8 cellular contexts compared by ENCODE assay signal in genomic region chr14:74324945-74325361, GRCh38. TPM values are rescaled to one million over a fixed set of nuclear protein-coding genes. Genes with fewer than 3 reads are reported as not detected.
A peak's percentile ranks its signal among the peaks of the same experiment; 100 is the strongest.
DNase-seq lines count a peak whose midpoint lies in the region; ATAC-seq and TF ChIP-seq lines count a peak whose summit lies in the region.

No MANE protein-coding gene starts in this region.

- no peak overlapping the region for H3K4me3 Mint-ChIP-seq in MCF 10A (ENCODE audit: unreplicated experiment)

- no peak overlapping the region for H3K27ac ChIP-seq in heart left ventricle

- H3K36me3 Mint-ChIP-seq in MCF 10A (ENCODE audit: insufficient read depth, unreplicated experiment) = no peaks in the 10 kb centered on the region

- no peaks in the 10 kb centered on the region for H3K4me1 Mint-ChIP-seq in MCF 10A (ENCODE audit: insufficient read depth, unreplicated experiment)

- no peak overlapping the region for H3K4me3 ChIP-seq in heart left ventricle

- BruUV-seq in MCF 10A (replicated peaks; lab: Mats Ljungman, UMichigan) = no TSS peak

- H3K27me3 Mint-ChIP-seq in MCF 10A (ENCODE audit: insufficient read depth, unreplicated experiment) = peaks cover 37% of the 10 kb centered on the region

- TF ChIP-seq POLR2A in heart left ventricle (IDR thresholded peaks at IDR 0.05) = no peak

- no peaks in the 10 kb centered on the region for H3K9me3 Mint-ChIP-seq in MCF 10A (ENCODE audit: unreplicated experiment)

- peaks cover 0 to 7% (median 0%) of the 10 kb centered on the region in 9 donors for H3K27me3 ChIP-seq in heart left ventricle

- POLR2A ChIA-PET in MCF 10A (lab: Yijun Ruan, JAX) = interaction anchor here (1.2 kb wide), 1 partner anchor 168 kb away, joined by 3 read pairs; the partner anchor contains the start of genes ISCA2 and NPC2

- intact Hi-C loops in heart left ventricle (cut with DNase I) (no loop called here), Right ventricle myocardium inferior (cut with DNase I) (no loop called here), MCF 10A (cut with micrococcal nuclease) (loop anchor here (1.0 kb wide), 1 partner anchor 154 kb away; no protein-coding TSS in a partner anchor)

- WGBS in heart left ventricle, 4 donors = 64 to 72% (median 71%) methylated on average over 3 of the region's 3 CpGs

- ATAC-seq in heart left ventricle (no peak), Right ventricle myocardium inferior (no peak), GM18498 (IDR thresholded peaks at IDR 0.05; ENCODE audit: unreplicated experiment) (no peak), GM21526 (IDR thresholded peaks at IDR 0.05; ENCODE audit: low FRiP score, unreplicated experiment) (no peak)

- peak in 11 of 12 donors; percentile 27 to 67 (median 48) for TF ChIP-seq CTCF in heart left ventricle (IDR thresholded peaks at IDR 0.05)
- TF ChIP-seq CTCF in MCF 10A (IDR thresholded peaks at IDR 0.05; ENCODE audit: unreplicated experiment) = peak; percentile 70

- no peaks in the 10 kb centered on the region for H3K4me1 ChIP-seq in heart left ventricle

- CTCF ChIA-PET in MCF 10A (lab: Yijun Ruan, JAX) = interaction anchor here (0.6 to 2.0 kb wide), 7 partner anchors 12 to 26 kb away, joined by 3 to 7 read pairs (median 4); no protein-coding TSS in a partner anchor

- no peak for DNase-seq in heart left ventricle
- no peak for DNase-seq in Right ventricle myocardium inferior (ENCODE audit: missing footprints)
- peak; percentile 69 for DNase-seq in NCI-H2171 treated with DMSO at 0.1 percent for 48 hours (lab: John Stamatoyannopoulos, UW)
- DNase-seq in MCF 10A (ENCODE audit: unreplicated experiment) = peak; percentile 52
- DNase-seq in medulla oblongata (ENCODE audit: extremely low spot score) = peak; percentile 44
- DNase-seq in activated naive CD4-positive, alpha-beta T cell (lab: John Stamatoyannopoulos, UW) = no peak

- H3K27ac Mint-ChIP-seq in MCF 10A (ENCODE audit: low read depth, unreplicated experiment) = no peak overlapping the region

- H3K9me3 ChIP-seq in heart left ventricle = no peaks in the 10 kb centered on the region

- H3K36me3 ChIP-seq in heart left ventricle = no peaks in the 10 kb centered on the region

RNA-seq across cellular contexts. Expression of gene ABCD4, which starts 22.2 kb away (rescaled TPM):
- total RNA-seq in heart left ventricle (10 to 100 TPM; 11.2 to 42.9 (median 22.3) TPM), Right ventricle myocardium inferior (20.8 TPM), MCF 10A (2022) (26.6 and 30.8 TPM in 2 replicates)
- polyA plus RNA-seq in heart left ventricle = 10 to 100 TPM; 16.0 to 33.0 TPM

RNA-seq across cellular contexts. Expression of gene VRTN, which starts 23.3 kb away (rescaled TPM):
- total RNA-seq in heart left ventricle (not detected), Right ventricle myocardium inferior (not detected), MCF 10A (2022) (not detected in 2 replicates)
- polyA plus RNA-seq in heart left ventricle = not detected

Comparison
In these comparisons a context has a peak if more than half of its experiments do, and no peak if none do; other contexts are left out.
1. DNase-seq: peak in NCI-H2171 treated with DMSO at 0.1 percent for 48 hours (single experiment), MCF 10A (single experiment) and medulla oblongata (single experiment); none in heart left ventricle (0 of 5), Right ventricle myocardium inferior (single experiment) and activated naive CD4-positive, alpha-beta T cell (0 of 4).